In the genomic region with DNA sequence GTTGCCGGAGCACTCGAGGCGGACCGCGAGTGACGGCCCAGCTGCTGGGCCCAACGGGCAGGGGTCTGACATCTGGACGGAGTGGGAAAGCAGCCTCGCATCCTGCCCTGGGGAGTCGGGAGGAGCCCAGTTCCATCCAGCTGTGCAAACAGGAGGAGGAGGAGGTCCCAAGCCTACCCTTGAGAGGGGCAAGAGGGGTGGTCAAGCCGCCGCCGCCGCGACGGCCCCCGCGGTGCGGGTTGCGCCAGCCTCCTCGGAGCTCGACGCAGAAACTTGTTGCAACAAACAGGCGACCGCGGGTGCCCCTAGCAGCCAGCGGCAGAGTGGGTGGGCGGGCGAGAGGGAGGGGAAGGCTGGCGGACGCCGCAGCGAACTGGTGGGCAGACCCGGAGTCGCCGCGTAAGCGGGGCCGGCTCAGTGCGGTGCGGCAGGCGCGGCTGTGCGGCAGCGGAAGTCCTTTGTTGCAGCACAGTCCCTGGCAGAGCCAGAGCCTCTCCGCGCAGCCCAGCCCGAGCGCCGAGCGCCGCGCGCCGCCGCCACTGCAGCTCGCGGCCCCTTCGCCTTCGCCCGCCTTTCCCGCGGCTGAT, we compare ENCODE assay signal across 8 cellular contexts. TPM values are rescaled to one million over a fixed set of nuclear protein-coding genes. Genes with fewer than 3 reads are reported as not detected.
A peak's percentile ranks its signal among the peaks of the same experiment; 100 is the strongest.
DNase-seq lines count a peak whose midpoint lies in the region; ATAC-seq and TF ChIP-seq lines count a peak whose summit lies in the region.

A gene with protein sequence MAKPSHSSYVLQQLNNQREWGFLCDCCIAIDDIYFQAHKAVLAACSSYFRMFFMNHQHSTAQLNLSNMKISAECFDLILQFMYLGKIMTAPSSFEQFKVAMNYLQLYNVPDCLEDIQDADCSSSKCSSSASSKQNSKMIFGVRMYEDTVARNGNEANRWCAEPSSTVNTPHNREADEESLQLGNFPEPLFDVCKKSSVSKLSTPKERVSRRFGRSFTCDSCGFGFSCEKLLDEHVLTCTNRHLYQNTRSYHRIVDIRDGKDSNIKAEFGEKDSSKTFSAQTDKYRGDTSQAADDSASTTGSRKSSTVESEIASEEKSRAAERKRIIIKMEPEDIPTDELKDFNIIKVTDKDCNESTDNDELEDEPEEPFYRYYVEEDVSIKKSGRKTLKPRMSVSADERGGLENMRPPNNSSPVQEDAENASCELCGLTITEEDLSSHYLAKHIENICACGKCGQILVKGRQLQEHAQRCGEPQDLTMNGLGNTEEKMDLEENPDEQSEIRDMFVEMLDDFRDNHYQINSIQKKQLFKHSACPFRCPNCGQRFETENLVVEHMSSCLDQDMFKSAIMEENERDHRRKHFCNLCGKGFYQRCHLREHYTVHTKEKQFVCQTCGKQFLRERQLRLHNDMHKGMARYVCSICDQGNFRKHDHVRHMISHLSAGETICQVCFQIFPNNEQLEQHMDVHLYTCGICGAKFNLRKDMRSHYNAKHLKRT (plus strand): TSS at position 461 of the 587 bp plus-strand sequence. CDS start 16,735 bp downstream, outside the sequence.

- H3K9me3 ChIP-seq in left lung, result no peaks in the 10 kb centered on the region

- no peak for TF ChIP-seq CTCF in left lung (IDR thresholded peaks at IDR 0.05)

- H3K4me1 ChIP-seq in left lung, result peaks cover 44 to 75% of the 10 kb centered on the region in 2 donors

- DNase-seq in 8988T, result peak; percentile 70
- peak; percentile 84 for DNase-seq in NCI-H526 treated with DMSO at 0.1 percent for 48 hours (lab: John Stamatoyannopoulos, UW)
- DNase-seq in activated CD4-positive, alpha-beta T cell treated with anti-CD3 and anti-CD28 coated beads, Interleukin-2, amount 50 U/mL, for 1 hour, result peak; percentile 76
- peak; percentile 67 for DNase-seq in dedifferentiated amniotic fluid mesenchymal stem cell (ENCODE audit: extremely low spot score)
- peak; percentile 91 to 97 for DNase-seq in left lung
- DNase-seq in stimulated activated CD4-positive, alpha-beta T cell treated with anti-CD3 and anti-CD28 coated beads, Interleukin-2, amount 100 ng/mL, for 24 hours, result peak; percentile 86 to 88

- H3K27me3 ChIP-seq in left lung, result no peaks in the 10 kb centered on the region

- no peaks in the 10 kb centered on the region for H3K36me3 ChIP-seq in left lung

- ATAC-seq in GM18867 (IDR thresholded peaks at IDR 0.05; ENCODE audit: unreplicated experiment) (peak; percentile 24), HG03196 (IDR thresholded peaks at IDR 0.05; ENCODE audit: unreplicated experiment) (peak; percentile 22), left lung (peak; percentile 61)

- peak within 1 kb of the TSS; percentile 86 for H3K4me3 ChIP-seq in left lung

- intact Hi-C loops in left lung (cut with DNase I), result no loop called here

- peak within 1 kb of the TSS; percentile 100 for H3K27ac ChIP-seq in left lung

RNA-seq across cellular contexts. Expression of the gene that starts here (rescaled TPM):
- total RNA-seq in left lung, result 10 to 100 TPM; 35.5 to 40.2 TPM

Comparison
In these comparisons a context has a peak if more than half of its experiments do, and no peak if none do; other contexts are left out.
1. Peak in every context shown above with its lines: DNase-seq, ATAC-seq, H3K4me3 ChIP-seq and H3K27ac ChIP-seq.